In the genomic region with DNA sequence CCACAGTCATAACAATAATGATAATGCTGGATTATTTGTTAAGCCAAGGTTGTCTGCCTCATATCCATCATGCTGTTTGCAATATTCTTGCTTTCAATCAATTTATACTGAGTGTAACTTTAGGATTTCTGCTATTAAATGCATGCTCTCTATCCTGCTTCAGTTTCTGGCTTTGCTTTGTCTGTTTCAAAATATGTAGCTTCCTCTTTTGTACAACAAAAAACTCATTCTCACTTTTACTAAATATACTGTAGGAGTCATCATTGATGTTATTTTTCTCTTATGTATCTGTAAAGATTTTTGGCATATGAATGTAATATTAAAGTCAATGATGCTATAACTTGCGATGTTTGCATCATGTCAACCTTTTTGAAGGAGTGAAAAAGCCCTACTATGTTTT, we compare ENCODE assay signal across 13 cellular contexts.
"Had no signal": no experiment of that assay in that cellular context is flagged by ENCODE, and none has a peak within 500 bp of the region (broad histone marks: within the 10 kb centered on the region; RNA-seq: fewer than 3 reads in every experiment).

No MANE protein-coding gene starts in this region.

- ATAC-seq: activated T-helper 17 cell treated with anti-CD3 and anti-CD28 coated beads, Interleukin-2, amount 50 U/mL, for 72 hours had no signal

- DNase-seq: activated CD4-positive, alpha-beta T cell treated with anti-CD3 and anti-CD28 coated beads, Interleukin-2, amount 50 U/mL, for 48 hours; activated naive CD4-positive, alpha-beta T cell treated with Interleukin-2 at 50 U/mL for 16 hours; anterior cingulate cortex; brain microvascular endothelial cell; effector memory CD4-positive, alpha-beta T cell; foreskin fibroblast; glutamatergic neuron; stimulated activated CD4-positive, alpha-beta T cell treated with anti-CD3 and anti-CD28 coated beads, Interleukin-4, amount 100 ng/mL, for 24 hours; stimulated activated naive CD4-positive, alpha-beta T cell; substantia nigra; transverse colon; WERI-Rb-1 had no signal
